ENCODE assay signal across 18 cellular contexts in the genomic region with DNA sequence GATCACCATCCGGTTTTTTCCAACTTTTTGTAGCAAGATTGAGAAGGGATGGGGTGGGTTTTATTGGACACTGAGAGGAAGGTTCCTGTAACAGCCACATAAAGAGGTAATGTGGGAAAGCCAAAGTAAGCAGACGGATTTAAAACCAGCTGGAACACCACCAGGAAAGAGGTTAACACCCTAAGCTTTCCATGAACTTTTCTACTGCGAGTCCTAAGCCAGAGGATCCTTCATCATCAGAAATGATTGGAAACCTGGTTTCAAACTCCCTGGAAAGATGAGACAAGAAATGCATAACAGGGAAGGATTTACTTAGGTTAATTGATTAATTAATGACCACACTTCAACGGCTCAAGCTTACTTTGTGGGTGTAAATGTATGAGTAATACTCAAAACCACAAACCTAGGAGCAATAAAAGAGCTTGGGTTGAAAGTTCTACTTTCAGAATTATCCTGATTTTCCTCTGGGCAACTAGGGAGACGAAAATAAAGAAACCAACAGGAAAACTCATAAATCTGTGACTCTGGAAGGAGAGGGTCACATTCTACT.
A peak's percentile ranks its signal among the peaks of the same experiment; 100 is the strongest.
DNase-seq lines count a peak whose midpoint lies in the region; ATAC-seq, FAIRE-seq and TF ChIP-seq lines count a peak whose summit lies in the region.
"Had no signal": no experiment of that assay in that cellular context is flagged by ENCODE, and none has a peak within 500 bp of the region (broad histone marks: within the 10 kb centered on the region; RNA-seq: fewer than 3 reads in every experiment).

No MANE protein-coding gene starts in this region.

- no peak for TF ChIP-seq CTCF in SK-N-SH (IDR thresholded peaks at IDR 0.05)
- TF ChIP-seq CTCF in K562 (IDR thresholded peaks at IDR 0.05 in 2 of 3, conservative IDR thresholded peaks at IDR 0.05 in 1 of 3; ENCODE audit: insufficient read depth in 2 of 3, low read depth in 1 of 3, low read length in 3 of 3) = no peak
- TF ChIP-seq CTCF in keratinocyte (optimal IDR thresholded peaks at IDR 0.05 in 1 of 3, IDR thresholded peaks at IDR 0.05 in 1 of 3, conservative IDR thresholded peaks at IDR 0.05 in 1 of 3; ENCODE audit: extremely low read depth in 1 of 3, insufficient read depth in 2 of 3, low read length in 3 of 3) = no peak
- no peak for TF ChIP-seq CTCF in tibial artery (IDR thresholded peaks at IDR 0.05)

- BruUV-seq in K562 (replicated peaks; lab: Mats Ljungman, UMichigan) = no TSS peak

- dilution Hi-C loops in keratinocyte (cut with MboI; ENCODE audit: extremely low pct_ligation_motif_present, low sequenced_read_pairs) = no loop called here

- H2AFZ ChIP-seq in SK-N-SH (ENCODE audit: low read depth) (peak overlapping the region; percentile 6; the same call in 1 of the 2 replicates), K562 (ENCODE audit: low read depth, low read length) (no peak overlapping the region), keratinocyte (ENCODE audit: control insufficient read depth, low read length) (no peak overlapping the region)
- H2AFZ ChIP-seq: PC-9 had no signal

- H3K27ac ChIP-seq in SK-N-SH (ENCODE audit: low read depth in 2 of 2, low read length in 1 of 2) (no peak overlapping the region), K562 (ENCODE audit: extremely low read depth, low read depth, low read length) (no peak overlapping the region), keratinocyte (ENCODE audit: control insufficient read depth, insufficient read depth, low read length) (no peak overlapping the region), tibial artery (peak overlapping the region; percentile 27 to 30)
- H3K27ac ChIP-seq: HL-60, PC-9 had no signal

- H3K36me3 ChIP-seq in SK-N-SH (replicated peaks in 1 of 2; ENCODE audit: control insufficient read depth in 1 of 2, insufficient read depth in 2 of 2, low read length in 1 of 2) (no peaks in the 10 kb centered on the region), K562 (ENCODE audit: control insufficient read depth, insufficient read depth, low read length) (no peaks in the 10 kb centered on the region), keratinocyte (ENCODE audit: control insufficient read depth in 2 of 2, extremely low read depth in 1 of 2, insufficient read depth in 2 of 2, low read length in 2 of 2) (no peaks in the 10 kb centered on the region), tibial artery (no peaks in the 10 kb centered on the region)

- intact Hi-C loops in K562 (cut with micrococcal nuclease) (no loop called here), tibial artery (cut with DNase I; ENCODE audit: low total_unique reads) (no loop called here)

- POLR2A ChIA-PET in SK-N-SH (lab: Yijun Ruan, JAX) (no interaction called here), K562 (lab: Yijun Ruan, JAX) (no interaction called here)

- no peak overlapping the region for H3K4me2 ChIP-seq in SK-N-SH
- H3K4me2 ChIP-seq in K562 (ENCODE audit: insufficient read depth, low read length) = no peak overlapping the region
- no peak overlapping the region for H3K4me2 ChIP-seq in keratinocyte (ENCODE audit: control insufficient read depth, extremely low read depth, insufficient read depth, low read depth, low read length)
- H3K4me2 ChIP-seq: PC-9 had no signal

- WGBS in SK-N-SH (ENCODE audit: low lambda C conversion rate) = 60% methylated on average over 5 of the region's 5 CpGs
- WGBS in K562 (ENCODE audit: insufficient coverage, low coverage, missing lambda C conversion rate) = 0% methylated on average over 5 of the region's 5 CpGs

- TF ChIP-seq RAD21 in SK-N-SH (IDR thresholded peaks at IDR 0.05; ENCODE audit: low read length) = no peak
- no peak for TF ChIP-seq RAD21 in K562 (CRISPR knock-in tag; conservative IDR thresholded peaks at IDR 0.05 in 1 of 2, IDR thresholded peaks at IDR 0.05 in 1 of 2)

- ATAC-seq in SK-N-SH treated with all-trans-retinoic acid at 6 μM for 48 hours = no peak
- no peak for ATAC-seq in K562
- ATAC-seq in HG02678 (IDR thresholded peaks at IDR 0.05; ENCODE audit: unreplicated experiment) = no peak
- ATAC-seq in GM18505 (IDR thresholded peaks at IDR 0.05; ENCODE audit: unreplicated experiment) = no peak

- H3K27me3 ChIP-seq in SK-N-SH (ENCODE audit: insufficient read depth) (no peaks in the 10 kb centered on the region), K562 (ENCODE audit: control insufficient read depth in 2 of 2, insufficient read depth in 2 of 2, low read length in 2 of 2) (0 out of 5 replicates have a peak, but pooled peaks cover 0 to 2% of the 10 kb centered on the region in 2 experiments), keratinocyte (ENCODE audit: control insufficient read depth, extremely low read depth, insufficient read depth, low read length) (no peaks in the 10 kb centered on the region), tibial artery (no peaks in the 10 kb centered on the region)

- in situ Hi-C loops in K562 (cut with MboI) = no loop called here

- H3K9me2 ChIP-seq in SK-N-SH = no peaks in the 10 kb centered on the region

- H3K4me3 ChIP-seq in SK-N-SH (ENCODE audit: low read depth in 2 of 2, low read length in 1 of 2) = no peak overlapping the region
- H3K4me3 ChIP-seq in K562 = no peak overlapping the region
- H3K4me3 ChIP-seq in keratinocyte (ENCODE audit: control insufficient read depth in 2 of 3, extremely low read depth in 1 of 3, insufficient read depth in 2 of 3, low read depth in 1 of 3, low read length in 3 of 3) = no peak overlapping the region
- H3K4me3 ChIP-seq in tibial artery = no peak overlapping the region
- H3K4me3 ChIP-seq: PC-9 had no signal

- H3K79me2 ChIP-seq in SK-N-SH (ENCODE audit: insufficient read depth) (no peaks in the 10 kb centered on the region), K562 (ENCODE audit: control insufficient read depth, insufficient read depth, low read length) (no peaks in the 10 kb centered on the region), keratinocyte (ENCODE audit: control insufficient read depth, insufficient read depth, low read length) (no peaks in the 10 kb centered on the region)

- H3K9me1 ChIP-seq in K562 (ENCODE audit: control insufficient read depth, insufficient read depth, low read length) (no peaks in the 10 kb centered on the region), keratinocyte (ENCODE audit: control insufficient read depth, extremely low read depth, insufficient read depth, low read length) (no peaks in the 10 kb centered on the region)

- no peak for TF ChIP-seq EP300 in SK-N-SH (IDR thresholded peaks at IDR 0.05; ENCODE audit: borderline replicate concordance in 1 of 2, low read depth in 1 of 2, low read length in 1 of 2)
- no peak for TF ChIP-seq EP300 in K562 (IDR thresholded peaks at IDR 0.05; ENCODE audit: low read length)

- peaks cover 0 to 22% of the 10 kb centered on the region in 2 experiments; a peak in 3 of 4 replicates for H3K4me1 ChIP-seq in SK-N-SH (ENCODE audit: control insufficient read depth in 1 of 2, insufficient read depth in 2 of 2, low read depth in 1 of 2, low read length in 1 of 2)
- H3K4me1 ChIP-seq in K562 (replicated peaks in 1 of 2; ENCODE audit: control insufficient read depth in 2 of 2, insufficient read depth in 2 of 2, low read length in 2 of 2) = no peaks in the 10 kb centered on the region; a peak in 1 of 5 replicates
- peaks cover 3% of the 10 kb centered on the region for H3K4me1 ChIP-seq in keratinocyte (ENCODE audit: control insufficient read depth, extremely low read depth, insufficient read depth, low read length)
- H3K4me1 ChIP-seq in tibial artery = peaks cover 0 to 46% (median 11%) of the 10 kb centered on the region in 4 donors

- TF ChIP-seq POLR2A in K562 (conservative IDR thresholded peaks at IDR 0.05) (no peak), GM18505 (IDR thresholded peaks at IDR 0.05; ENCODE audit: borderline replicate concordance, extremely low read depth, insufficient read depth, insufficient read length) (no peak)

- H3K9me3 ChIP-seq in SK-N-SH = no peaks in the 10 kb centered on the region
- H3K9me3 ChIP-seq in K562 (replicated peaks; ENCODE audit: control insufficient read depth, insufficient read depth, low read depth, low read length) = no peaks in the 10 kb centered on the region
- no peaks in the 10 kb centered on the region for H3K9me3 ChIP-seq in keratinocyte (ENCODE audit: control insufficient read depth, low read depth, low read length)
- no peaks in the 10 kb centered on the region for H3K9me3 ChIP-seq in tibial artery

- H4K20me1 ChIP-seq in SK-N-SH (ENCODE audit: insufficient read depth) (no peaks in the 10 kb centered on the region), K562 (replicated peaks; ENCODE audit: control insufficient read depth, insufficient read depth, low read length) (no peaks in the 10 kb centered on the region), keratinocyte (ENCODE audit: control insufficient read depth, extremely low read depth, insufficient read depth, low read length) (no peaks in the 10 kb centered on the region)

- H3F3A ChIP-seq in SK-N-SH (replicated peaks; ENCODE audit: insufficient read depth) = peaks cover 24% of the 10 kb centered on the region

- DNase-seq in SK-N-SH = no peak
- no peak for DNase-seq in K562 (ENCODE audit: extremely low read depth in 1 of 4, low spot score in 3 of 4)
- DNase-seq in keratinocyte (ENCODE audit: low read depth, low spot score) = no peak
- no peak for DNase-seq in tibial artery
- DNase-seq in HCEC 1CT = no peak
- DNase-seq: 8988T, C1 segment of cervical spinal cord, KBM-7, NCI-H1092 treated with DMSO at 0.1 percent for 48 hours, NCI-H1694 treated with DMSO at 0.1 percent for 48 hours, NCI-H345, NCI-H69, PC-9, Right ventricle myocardium superior had no signal

- no peak overlapping the region for H3K9ac ChIP-seq in SK-N-SH
- no peak overlapping the region for H3K9ac ChIP-seq in K562 (ENCODE audit: insufficient read depth in 1 of 2, low read depth in 2 of 2, low read length in 2 of 2)
- no peak overlapping the region for H3K9ac ChIP-seq in keratinocyte (ENCODE audit: control insufficient read depth, extremely low read depth, insufficient read depth, low read length)

- FAIRE-seq in K562 (lab: Jason Lieb, UNC) (no peak), keratinocyte (lab: Jason Lieb, UNC) (peak; percentile 5)

- CTCF ChIA-PET in SK-N-SH (lab: Yijun Ruan, JAX) (interaction anchor here (0.8 kb wide), 1 partner anchor 29 kb away, joined by 4 read pairs; no protein-coding TSS in a partner anchor), K562 (lab: Yijun Ruan, JAX; ENCODE audit: low intra/inter-chr PET ratio) (no interaction called here)

TF ChIP-seq in SK-N-SH treated with all-trans-retinoic acid at 6 μM for 48 hours, 23 proteins besides CTCF, POLR2A, EP300 and RAD21:
- TF ChIP-seq BACH2 (CRISPR knock-in tag; IDR thresholded peaks at IDR 0.05; ENCODE audit: borderline replicate concordance) = no peak
- TF ChIP-seq GLIS3 (CRISPR knock-in tag; IDR thresholded peaks at IDR 0.05) = no peak
- TF ChIP-seq RARB (CRISPR knock-in tag; IDR thresholded peaks at IDR 0.05) = no peak
- no peak for TF ChIP-seq OSR1 (CRISPR knock-in tag; IDR thresholded peaks at IDR 0.05)
- no peak for TF ChIP-seq PPARA (CRISPR knock-in tag; IDR thresholded peaks at IDR 0.05; ENCODE audit: borderline replicate concordance)

TF ChIP-seq in K562, 482 proteins besides CTCF, POLR2A, EP300 and RAD21:
- TF ChIP-seq ZKSCAN3 (CRISPR knock-in tag; IDR thresholded peaks at IDR 0.05) (no peak), FOSL1 (tag; conservative IDR thresholded peaks at IDR 0.05) (peak; percentile 47; the same call in 1 of the 2 replicates)
TF ChIP-seq in K562: peak in this region for 1.

Comparison
In these comparisons a context has a peak if more than half of its experiments do, and no peak if none do; other contexts are left out.
1. H3K27ac ChIP-seq: peak in tibial artery (2 of 2); none in SK-N-SH (0 of 2), K562 (single experiment) and keratinocyte (single experiment).